ENCODE assay signal across 8 cellular contexts in genomic region chr15:67149068-67149841, GRCh38.
DNase-seq lines count a peak whose midpoint lies in the region; ATAC-seq and TF ChIP-seq lines count a peak whose summit lies in the region.

No MANE protein-coding gene starts in this region.

- no peak overlapping the region for H2AFZ ChIP-seq in ACC112 (ENCODE audit: low read length, unreplicated experiment)

- POLR2A ChIA-PET in naive thymus-derived CD4-positive, alpha-beta T cell (lab: Charles Lee) = interaction anchor here (0.6 to 1.8 kb wide), 4 partner anchors 10 to 35 kb away, joined by 3 to 5 read pairs (median 4); no protein-coding TSS in a partner anchor

- intact Hi-C loops in colonic mucosa (cut with DNase I) = no loop called here
- intact Hi-C loops in naive thymus-derived CD4-positive, alpha-beta T cell (cut with micrococcal nuclease) = loop anchor here in 1 of 2 donors (2.0 to 5.0 kb wide), 2 partner anchors 48 to 82 kb away; partner anchors contain the start of gene SMAD3

- peaks cover 55 to 86% (median 75%) of the 10 kb centered on the region in 7 donors for H3K4me1 Mint-ChIP-seq in naive thymus-derived CD4-positive, alpha-beta T cell

- H3K36me3 ChIP-seq in ACC112 (ENCODE audit: insufficient read depth, low read length) (peaks cover 10% of the 10 kb centered on the region; the same call in 1 of the 2 replicates), colonic mucosa (no peaks in the 10 kb centered on the region), BE2C (no peaks in the 10 kb centered on the region), WERI-Rb-1 (no peaks in the 10 kb centered on the region)
- no peaks in the 10 kb centered on the region for H3K36me3 ChIP-seq in naive thymus-derived CD4-positive, alpha-beta T cell (ENCODE audit: control insufficient read depth in 2 of 3, insufficient read depth in 3 of 3, low read length in 3 of 3)

- peak overlapping the region; percentile 16 to 89 (median 72) for H3K27ac Mint-ChIP-seq in naive thymus-derived CD4-positive, alpha-beta T cell

- peaks cover 0 to 12% (median 0%) of the 10 kb centered on the region in 5 donors for H3K36me3 Mint-ChIP-seq in naive thymus-derived CD4-positive, alpha-beta T cell

- H3K4me1 ChIP-seq in ACC112 (ENCODE audit: control insufficient read depth, insufficient read depth, low read length, unreplicated experiment) (peaks cover 73% of the 10 kb centered on the region), colonic mucosa (peaks cover 30% of the 10 kb centered on the region), BE2C (no peaks in the 10 kb centered on the region; the same call in 1 of the 2 replicates)
- H3K4me1 ChIP-seq in naive thymus-derived CD4-positive, alpha-beta T cell (ENCODE audit: control insufficient read depth in 2 of 2, insufficient read depth in 2 of 2, low read length in 2 of 2) = peaks cover 35 to 54% of the 10 kb centered on the region in 2 donors

- TF ChIP-seq RAD21 in Ishikawa (IDR thresholded peaks at IDR 0.05; ENCODE audit: low read depth) = no peak

- no peak for DNase-seq in colonic mucosa
- no peak for DNase-seq in naive thymus-derived CD4-positive, alpha-beta T cell
- DNase-seq in NCI-H1105 treated with DMSO at 0.1 percent for 48 hours (lab: John Stamatoyannopoulos, UW) = no peak
- DNase-seq in BE2C = no peak
- no peak for DNase-seq in WERI-Rb-1
- DNase-seq in OCI-M1 (lab: John Stamatoyannopoulos, UW) = no peak

- CTCF ChIA-PET in naive thymus-derived CD4-positive, alpha-beta T cell (lab: Charles Lee) = interaction anchor here (0.5 to 1.1 kb wide), 3 partner anchors 32 to 68 kb away, joined by 3 to 8 read pairs (median 3); no protein-coding TSS in a partner anchor

- peak overlapping the region in 7 of 10 donors; percentile 6 to 76 (median 64) for H3K4me3 Mint-ChIP-seq in naive thymus-derived CD4-positive, alpha-beta T cell

- peak overlapping the region in 1 of 2 donors; percentile 52 for H3K9ac ChIP-seq in colonic mucosa (ENCODE audit: low read depth in 2 of 2, low read length in 2 of 2)

- peaks cover 81% of the 10 kb centered on the region for H3K79me2 ChIP-seq in ACC112 (ENCODE audit: control insufficient read depth, insufficient read depth, low read length, unreplicated experiment)

- H3K4me3 ChIP-seq in ACC112 (ENCODE audit: low read depth, low read length) (peak overlapping the region; percentile 48), colonic mucosa (no peak overlapping the region), BE2C (ENCODE audit: low read depth, low read length) (no peak overlapping the region), WERI-Rb-1 (ENCODE audit: low read depth, low read length) (no peak overlapping the region)
- peak overlapping the region; percentile 0 for H3K4me3 ChIP-seq in naive thymus-derived CD4-positive, alpha-beta T cell (ENCODE audit: low read length)

- H3K27ac ChIP-seq in ACC112 (ENCODE audit: low read depth, low read length) (peak overlapping the region; percentile 99), colonic mucosa (peak overlapping the region; percentile 70), WERI-Rb-1 (no peak overlapping the region)
- no peak overlapping the region for H3K27ac ChIP-seq in naive thymus-derived CD4-positive, alpha-beta T cell (ENCODE audit: low read depth, low read length)

- no peaks in the 10 kb centered on the region for H3K27me3 ChIP-seq in ACC112 (ENCODE audit: insufficient read depth, low read length)
- no peaks in the 10 kb centered on the region for H3K27me3 ChIP-seq in colonic mucosa
- H3K27me3 ChIP-seq in naive thymus-derived CD4-positive, alpha-beta T cell (ENCODE audit: control insufficient read depth in 2 of 2, insufficient read depth in 2 of 2, low read length in 2 of 2) = no peaks in the 10 kb centered on the region
- no peaks in the 10 kb centered on the region for H3K27me3 ChIP-seq in BE2C
- no peaks in the 10 kb centered on the region for H3K27me3 ChIP-seq in WERI-Rb-1 (ENCODE audit: insufficient read depth, low read depth, severe bottlenecking)

- TF ChIP-seq EP300 in Ishikawa (IDR thresholded peaks at IDR 0.05; ENCODE audit: borderline replicate concordance) = peak; percentile 57; the same call in 1 of the 2 replicates

- H3K9me3 ChIP-seq in colonic mucosa (no peaks in the 10 kb centered on the region), BE2C (no peaks in the 10 kb centered on the region), WERI-Rb-1 (ENCODE audit: severe bottlenecking) (no peaks in the 10 kb centered on the region)
- H3K9me3 ChIP-seq in naive thymus-derived CD4-positive, alpha-beta T cell (ENCODE audit: control insufficient read depth in 2 of 3, low read length in 3 of 3) = no peaks in the 10 kb centered on the region

- H3K9me3 Mint-ChIP-seq in naive thymus-derived CD4-positive, alpha-beta T cell = no peaks in the 10 kb centered on the region

- no peaks in the 10 kb centered on the region for H3K27me3 Mint-ChIP-seq in naive thymus-derived CD4-positive, alpha-beta T cell

- TF ChIP-seq CTCF in colonic mucosa (IDR thresholded peaks at IDR 0.05) (no peak), BE2C (IDR thresholded peaks at IDR 0.05; ENCODE audit: low read depth, low read length) (no peak), WERI-Rb-1 (IDR thresholded peaks at IDR 0.05; ENCODE audit: low read depth, low read length) (no peak)

- no peak for ATAC-seq in naive thymus-derived CD4-positive, alpha-beta T cell

TF ChIP-seq in Ishikawa, 13 proteins besides CTCF, POLR2A, EP300 and RAD21:
- no peak for TF ChIP-seq YY1 (IDR thresholded peaks at IDR 0.05; ENCODE audit: low read depth)
- no peak for TF ChIP-seq FOXM1 (IDR thresholded peaks at IDR 0.05; ENCODE audit: borderline replicate concordance, low read depth)
- TF ChIP-seq NFIC (IDR thresholded peaks at IDR 0.05) = peak; percentile 61
- no peak for TF ChIP-seq EGR1 (IDR thresholded peaks at IDR 0.05)
- TF ChIP-seq TEAD4 (IDR thresholded peaks at IDR 0.05) = peak; percentile 83
TF ChIP-seq in Ishikawa: peak in this region for 2.

Comparison
In these comparisons a context has a peak if more than half of its experiments do, and no peak if none do; other contexts are left out.
1. H3K27ac ChIP-seq: peak in ACC112 (single experiment) and colonic mucosa (single experiment); none in naive thymus-derived CD4-positive, alpha-beta T cell (single experiment) and WERI-Rb-1 (single experiment).
2. H3K4me3 ChIP-seq: peak in ACC112 (single experiment) and naive thymus-derived CD4-positive, alpha-beta T cell (single experiment); none in colonic mucosa (single experiment), BE2C (single experiment) and WERI-Rb-1 (single experiment).